ENCODE assay signal across 10 cellular contexts in the genomic region with DNA sequence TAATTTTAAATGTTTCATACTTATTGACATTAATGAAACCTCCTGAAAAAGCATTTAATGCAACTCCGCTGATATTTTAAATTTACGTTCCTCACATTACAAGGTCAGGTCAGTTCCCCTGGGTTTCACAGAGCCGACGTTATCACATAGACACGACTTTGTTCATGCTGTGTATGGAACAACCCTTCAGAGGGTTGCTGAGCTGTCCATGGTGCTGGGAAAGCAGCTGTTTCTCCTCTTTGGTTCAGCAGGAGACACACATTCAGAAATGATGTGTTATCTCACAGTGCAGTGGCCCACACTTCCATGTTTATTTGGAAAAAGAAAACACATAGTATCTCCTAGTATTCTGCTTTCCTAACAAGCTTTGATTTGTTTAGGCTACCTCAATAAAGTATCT. TPM values are rescaled to one million over a fixed set of nuclear protein-coding genes. Genes with fewer than 3 reads are reported as not detected.
DNase-seq lines count a peak whose midpoint lies in the region; ATAC-seq, FAIRE-seq and TF ChIP-seq lines count a peak whose summit lies in the region.
"Had no signal": no experiment of that assay in that cellular context is flagged by ENCODE, and none has a peak within 500 bp of the region (broad histone marks: within the 10 kb centered on the region; RNA-seq: fewer than 3 reads in every experiment).

No MANE protein-coding gene starts in this region.

- H3K36me3 ChIP-seq in HAP-1 (replicated peaks): no peaks in the 10 kb centered on the region
- H3K36me3 ChIP-seq in hepatocyte (replicated peaks; ENCODE audit: insufficient read depth, low read depth): no peaks in the 10 kb centered on the region

- H3K27me3 ChIP-seq in HAP-1 (ENCODE audit: low read depth) (no peaks in the 10 kb centered on the region), hepatocyte (peaks cover 3% of the 10 kb centered on the region)

- DNase-seq in A549 (ENCODE audit: low read depth in 1 of 2, low spot score in 1 of 2) (peak in 1 of 2 experiments; percentile 10), HAP-1 (ENCODE audit: low spot score in 2 of 2) (peak; percentile 23 to 71), hepatocyte (ENCODE audit: low spot score) (peak; percentile 75), NCI-H1092 (lab: John Stamatoyannopoulos, UW) (no peak), SIG-M5 (lab: John Stamatoyannopoulos, UW) (no peak)
- peak; percentile 2 for DNase-seq in activated CD4-positive, alpha-beta T cell treated with anti-CD3 and anti-CD28 coated beads, Interleukin-2, amount 50 U/mL, for 1 hour

- TF ChIP-seq CTCF in A549 (IDR thresholded peaks at IDR 0.05) (no peak), hepatocyte (IDR thresholded peaks at IDR 0.05; ENCODE audit: poor library complexity) (no peak)

- no peak; a peak in 1 of 6 replicates for ATAC-seq in A549
- ATAC-seq in HG02973 (IDR thresholded peaks at IDR 0.05; ENCODE audit: unreplicated experiment): no peak
- no peak for ATAC-seq in HG03095 (IDR thresholded peaks at IDR 0.05; ENCODE audit: unreplicated experiment)
- ATAC-seq: activated naive CD4-positive, alpha-beta T cell treated with anti-CD3 and anti-CD28 coated beads, Interleukin-2, amount 50 U/mL, for 72 hours had no signal

- CTCF ChIA-PET in A549 (lab: Yijun Ruan, JAX): interaction anchor here (1.2 kb wide), 1 partner anchor 142 kb away, joined by 3 read pairs; no protein-coding TSS in a partner anchor

- TF ChIP-seq POLR2A in A549 (IDR thresholded peaks at IDR 0.05; ENCODE audit: low read length): no peak

- H3K4me3 ChIP-seq in A549: no peak overlapping the region
- H3K4me3 ChIP-seq in HAP-1: no peak overlapping the region
- H3K4me3 ChIP-seq in hepatocyte: no peak overlapping the region

- no peaks in the 10 kb centered on the region for H3K9me3 ChIP-seq in A549
- H3K9me3 ChIP-seq in HAP-1: no peaks in the 10 kb centered on the region
- H3K9me3 ChIP-seq in hepatocyte (ENCODE audit: low read depth): no peaks in the 10 kb centered on the region

- no peak for TF ChIP-seq EP300 in A549 (IDR thresholded peaks at IDR 0.05)

- H3K27ac ChIP-seq in A549: no peak overlapping the region
- no peak overlapping the region for H3K27ac ChIP-seq in hepatocyte

- no peak overlapping the region for H3K4me2 ChIP-seq in A549
- no peak overlapping the region for H3K4me2 ChIP-seq in hepatocyte

- no peak for FAIRE-seq in A549 (lab: Jason Lieb, UNC)
- FAIRE-seq: RCC 7860 had no signal

- H3K4me1 ChIP-seq in A549 (no peaks in the 10 kb centered on the region), HAP-1 (peaks cover 28% of the 10 kb centered on the region), hepatocyte (ENCODE audit: insufficient read depth) (no peaks in the 10 kb centered on the region)

- H3K9me2 ChIP-seq in hepatocyte (replicated peaks; ENCODE audit: insufficient read depth): no peaks in the 10 kb centered on the region

- H4K20me1 ChIP-seq in hepatocyte (ENCODE audit: insufficient read depth, poor library complexity, severe bottlenecking): no peaks in the 10 kb centered on the region

- H3K79me2 ChIP-seq in hepatocyte: no peaks in the 10 kb centered on the region

- WGBS in A549 (ENCODE audit: missing lambda C conversion rate): 25% methylated on average over 5 of the region's 5 CpGs
- WGBS in hepatocyte (ENCODE audit: low lambda C conversion rate, missing lambda C conversion rate): 35% methylated on average over 5 of the region's 5 CpGs

- no peak for TF ChIP-seq RAD21 in A549 (conservative IDR thresholded peaks at IDR 0.05 in 1 of 2, IDR thresholded peaks at IDR 0.05 in 1 of 2)

- POLR2A ChIA-PET in A549 (lab: Yijun Ruan, JAX): no interaction called here

- no peak overlapping the region for H2AFZ ChIP-seq in hepatocyte

- in situ Hi-C loops in HAP-1 (cut with MboI; ENCODE audit: low sequenced_read_pairs): no loop called here

TF ChIP-seq in A549, 52 proteins besides CTCF, POLR2A, EP300 and RAD21:
- TF ChIP-seq, protein P1, sequence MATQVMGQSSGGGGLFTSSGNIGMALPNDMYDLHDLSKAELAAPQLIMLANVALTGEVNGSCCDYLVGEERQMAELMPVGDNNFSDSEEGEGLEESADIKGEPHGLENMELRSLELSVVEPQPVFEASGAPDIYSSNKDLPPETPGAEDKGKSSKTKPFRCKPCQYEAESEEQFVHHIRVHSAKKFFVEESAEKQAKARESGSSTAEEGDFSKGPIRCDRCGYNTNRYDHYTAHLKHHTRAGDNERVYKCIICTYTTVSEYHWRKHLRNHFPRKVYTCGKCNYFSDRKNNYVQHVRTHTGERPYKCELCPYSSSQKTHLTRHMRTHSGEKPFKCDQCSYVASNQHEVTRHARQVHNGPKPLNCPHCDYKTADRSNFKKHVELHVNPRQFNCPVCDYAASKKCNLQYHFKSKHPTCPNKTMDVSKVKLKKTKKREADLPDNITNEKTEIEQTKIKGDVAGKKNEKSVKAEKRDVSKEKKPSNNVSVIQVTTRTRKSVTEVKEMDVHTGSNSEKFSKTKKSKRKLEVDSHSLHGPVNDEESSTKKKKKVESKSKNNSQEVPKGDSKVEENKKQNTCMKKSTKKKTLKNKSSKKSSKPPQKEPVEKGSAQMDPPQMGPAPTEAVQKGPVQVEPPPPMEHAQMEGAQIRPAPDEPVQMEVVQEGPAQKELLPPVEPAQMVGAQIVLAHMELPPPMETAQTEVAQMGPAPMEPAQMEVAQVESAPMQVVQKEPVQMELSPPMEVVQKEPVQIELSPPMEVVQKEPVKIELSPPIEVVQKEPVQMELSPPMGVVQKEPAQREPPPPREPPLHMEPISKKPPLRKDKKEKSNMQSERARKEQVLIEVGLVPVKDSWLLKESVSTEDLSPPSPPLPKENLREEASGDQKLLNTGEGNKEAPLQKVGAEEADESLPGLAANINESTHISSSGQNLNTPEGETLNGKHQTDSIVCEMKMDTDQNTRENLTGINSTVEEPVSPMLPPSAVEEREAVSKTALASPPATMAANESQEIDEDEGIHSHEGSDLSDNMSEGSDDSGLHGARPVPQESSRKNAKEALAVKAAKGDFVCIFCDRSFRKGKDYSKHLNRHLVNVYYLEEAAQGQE (IDR thresholded peaks at IDR 0.05): peak; percentile 90
- TF ChIP-seq HDAC2 (IDR thresholded peaks at IDR 0.05) (no peak), EHMT2 (IDR thresholded peaks at IDR 0.05; ENCODE audit: low read depth) (0 out of 2 replicates have a peak, but pooled peaks have one; percentile 39)

RNA-seq across cellular contexts. Expression of a gene that starts 53.5 kb away (rescaled TPM):
- polyA plus RNA-seq in A549 (2011; rRNA removed) (not detected in 2 replicates), A549 (2017; fragmentation: RNase III; extraction: RNeasy Plus Mini Kit Qiagen cat#74134 plus additional on column Dnase treatment) (0.08 to 0.13 TPM in 2 of 3 replicates, not detected in the other), hepatocyte (3.2 and 5.1 TPM in 2 replicates)
- polyA plus RNA-seq in A549 (2012; cell fraction: cytosol; rRNA removed): not detected in 2 replicates
- not detected in 2 replicates for polyA plus RNA-seq in A549 (2012; cell fraction: nucleus; rRNA removed)
- polyA minus RNA-seq in A549 (2011; rRNA and poly(A)+ RNA removed): not detected in 2 replicates
- total RNA-seq in hepatocyte: 2.3 and 4.4 TPM in 2 replicates

Comparison
In these comparisons a context has a peak if more than half of its experiments do, and no peak if none do; other contexts are left out.
1. DNase-seq: peak in HAP-1 (2 of 2), activated CD4-positive, alpha-beta T cell treated with anti-CD3 and anti-CD28 coated beads, Interleukin-2, amount 50 U/mL, for 1 hour (single experiment) and hepatocyte (single experiment); none in NCI-H1092 (single experiment) and SIG-M5 (single experiment).